ENCODE assay signal across 17 cellular contexts in genomic region chr15:91921821-91922198, GRCh38.
DNase-seq lines count a peak whose midpoint lies in the region; ATAC-seq and TF ChIP-seq lines count a peak whose summit lies in the region.
"Had no signal": no experiment of that assay in that cellular context is flagged by ENCODE, and none has a peak within 500 bp of the region (broad histone marks: within the 10 kb centered on the region; RNA-seq: fewer than 3 reads in every experiment).

No MANE protein-coding gene starts in this region.

- no peaks in the 10 kb centered on the region for H3K36me3 ChIP-seq in DOHH2 (ENCODE audit: control insufficient read depth, low read length)
- H3K36me3 ChIP-seq in GM23248 (ENCODE audit: low read depth) = no peaks in the 10 kb centered on the region
- H3K36me3 ChIP-seq: thoracic aorta had no signal

- DNase-seq in fibroblast of mammary gland (ENCODE audit: low read depth) (peak; percentile 33), SW480 (ENCODE audit: low spot score) (no peak), GM23248 (no peak)
- no peak for DNase-seq in stimulated activated effector memory CD8-positive, alpha-beta T cell treated with anti-CD3 and anti-CD28 coated beads, Interleukin-12 subunit alpha, Interleukin-12 subunit beta, amount 100 ng/mL, for 72 hours (ENCODE audit: low spot score in 2 of 2)
- DNase-seq: activated CD4-positive, alpha-beta T cell treated with anti-CD3 and anti-CD28 coated beads for 48 hours; activated T-cell treated with anti-CD3 and anti-CD28 coated beads for 4 hours; cerebellar nuclear complex; NCI-H1694 treated with DMSO at 0.1 percent for 48 hours; SIG-M5; T1000 had no signal

- H3K9me3 ChIP-seq in DOHH2 (ENCODE audit: control insufficient read depth, insufficient read depth, low read length) (no peaks in the 10 kb centered on the region), GM23248 (ENCODE audit: low read depth) (no peaks in the 10 kb centered on the region)
- H3K9me3 ChIP-seq: thoracic aorta had no signal

- H3K27me3 Mint-ChIP-seq in activated T-helper 17 cell treated with anti-CD3 and anti-CD28 coated beads, Interleukin-2, amount 50 U/mL, for 72 hours = no peaks in the 10 kb centered on the region
- H3K27me3 Mint-ChIP-seq: activated naive CD8-positive, alpha-beta T cell; naive thymus-derived CD8-positive, alpha-beta T cell had no signal

- no peak overlapping the region for H2AFZ ChIP-seq in GM23248

- in situ Hi-C loops in GM23248 (cut with MboI) = no loop called here

- H3K9me3 Mint-ChIP-seq in activated T-helper 17 cell treated with anti-CD3 and anti-CD28 coated beads, Interleukin-2, amount 50 U/mL, for 72 hours = no peaks in the 10 kb centered on the region
- H3K9me3 Mint-ChIP-seq in stimulated activated effector memory CD8-positive, alpha-beta T cell treated with anti-CD3 and anti-CD28 coated beads, Interleukin-12 subunit alpha, Interleukin-12 subunit beta, amount 100 ng/mL, for 72 hours = no peaks in the 10 kb centered on the region
- H3K9me3 Mint-ChIP-seq: naive thymus-derived CD8-positive, alpha-beta T cell had no signal

- no peak overlapping the region for H3K4me3 Mint-ChIP-seq in activated T-helper 17 cell treated with anti-CD3 and anti-CD28 coated beads, Interleukin-2, amount 50 U/mL, for 72 hours
- H3K4me3 Mint-ChIP-seq in stimulated activated effector memory CD8-positive, alpha-beta T cell treated with anti-CD3 and anti-CD28 coated beads, Interleukin-12 subunit alpha, Interleukin-12 subunit beta, amount 100 ng/mL, for 72 hours = no peak overlapping the region
- H3K4me3 Mint-ChIP-seq: activated naive CD8-positive, alpha-beta T cell had no signal

- H3K79me2 ChIP-seq in DOHH2 (ENCODE audit: control insufficient read depth, low read length) (peaks cover 46% of the 10 kb centered on the region), GM23248 (ENCODE audit: insufficient read depth) (no peaks in the 10 kb centered on the region)

- no peak overlapping the region for H3K4me3 ChIP-seq in DOHH2 (ENCODE audit: low read length)
- H3K4me3 ChIP-seq in fibroblast of mammary gland (ENCODE audit: control insufficient read depth, low read depth, low read length) = no peak overlapping the region
- no peak overlapping the region for H3K4me3 ChIP-seq in GM23248
- H3K4me3 ChIP-seq: thoracic aorta had no signal

- H4K20me1 ChIP-seq in DOHH2 (ENCODE audit: control insufficient read depth, insufficient read depth, low read depth, low read length) (0 out of 2 replicates have a peak, but pooled peaks cover 3% of the 10 kb centered on the region), GM23248 (ENCODE audit: insufficient read depth) (no peaks in the 10 kb centered on the region)

- 89% methylated on average over 13 of the region's 13 CpGs for WGBS in GM23248 (ENCODE audit: low coverage in 1 of 2, low lambda C conversion rate in 2 of 2, missing lambda C conversion rate in 2 of 2), 2 experiments

- no peak overlapping the region for H3K27ac ChIP-seq in DOHH2 (ENCODE audit: low read depth, low read length)
- no peak overlapping the region for H3K27ac ChIP-seq in GM23248

- peaks cover 15% of the 10 kb centered on the region for H3K4me1 ChIP-seq in DOHH2 (ENCODE audit: control insufficient read depth, low read length)
- H3K4me1 ChIP-seq in GM23248 (ENCODE audit: insufficient read depth) = no peaks in the 10 kb centered on the region

- no peaks in the 10 kb centered on the region for H3F3A ChIP-seq in DOHH2 (ENCODE audit: control insufficient read depth, insufficient read depth)
- H3F3A ChIP-seq in GM23248 (ENCODE audit: insufficient read depth) = no peaks in the 10 kb centered on the region

- TF ChIP-seq CTCF in DOHH2 (IDR thresholded peaks at IDR 0.05; ENCODE audit: low read depth, low read length, poor library complexity, severe bottlenecking) (no peak), fibroblast of mammary gland (conservative IDR thresholded peaks at IDR 0.05; ENCODE audit: control insufficient read depth, insufficient read depth, low read depth, low read length) (no peak)

- H3K4me1 Mint-ChIP-seq in activated T-helper 17 cell treated with anti-CD3 and anti-CD28 coated beads, Interleukin-2, amount 50 U/mL, for 72 hours = peaks cover 38% of the 10 kb centered on the region
- peaks cover 52% of the 10 kb centered on the region for H3K4me1 Mint-ChIP-seq in stimulated activated effector memory CD8-positive, alpha-beta T cell treated with anti-CD3 and anti-CD28 coated beads, Interleukin-12 subunit alpha, Interleukin-12 subunit beta, amount 100 ng/mL, for 72 hours

- H3K27ac Mint-ChIP-seq in activated T-helper 17 cell treated with anti-CD3 and anti-CD28 coated beads, Interleukin-2, amount 50 U/mL, for 72 hours = peak overlapping the region; percentile 78
- H3K27ac Mint-ChIP-seq in stimulated activated effector memory CD8-positive, alpha-beta T cell treated with anti-CD3 and anti-CD28 coated beads, Interleukin-12 subunit alpha, Interleukin-12 subunit beta, amount 100 ng/mL, for 72 hours = peak overlapping the region; percentile 79

- H3K27me3 ChIP-seq in DOHH2 (ENCODE audit: control insufficient read depth, low read length) = no peaks in the 10 kb centered on the region
- H3K27me3 ChIP-seq in GM23248 (replicated peaks; ENCODE audit: insufficient read depth) = no peaks in the 10 kb centered on the region

- ATAC-seq in activated T-helper 17 cell treated with anti-CD3 and anti-CD28 coated beads, Interleukin-2, amount 50 U/mL, for 72 hours (replicated peaks) = no peak
- ATAC-seq in stimulated activated effector memory CD8-positive, alpha-beta T cell treated with anti-CD3 and anti-CD28 coated beads, Interleukin-12 subunit alpha, Interleukin-12 subunit beta, amount 100 ng/mL, for 72 hours = no peak
- ATAC-seq in GM18909 (IDR thresholded peaks at IDR 0.05; ENCODE audit: poor library complexity, unreplicated experiment) = no peak
- ATAC-seq in GM19324 (IDR thresholded peaks at IDR 0.05; ENCODE audit: low FRiP score, unreplicated experiment) = no peak

- no peak overlapping the region for H3K9ac ChIP-seq in GM23248

- H3K4me2 ChIP-seq in DOHH2 (ENCODE audit: low read length) (peak overlapping the region; percentile 41; the same call in 1 of the 2 replicates), GM23248 (ENCODE audit: unreplicated experiment) (no peak overlapping the region)

- H3K36me3 Mint-ChIP-seq in activated T-helper 17 cell treated with anti-CD3 and anti-CD28 coated beads, Interleukin-2, amount 50 U/mL, for 72 hours (ENCODE audit: low read depth) = peaks cover 7% of the 10 kb centered on the region
- peaks cover 2% of the 10 kb centered on the region for H3K36me3 Mint-ChIP-seq in stimulated activated effector memory CD8-positive, alpha-beta T cell treated with anti-CD3 and anti-CD28 coated beads, Interleukin-12 subunit alpha, Interleukin-12 subunit beta, amount 100 ng/mL, for 72 hours

- H3K9me2 ChIP-seq in DOHH2 (replicated peaks; ENCODE audit: control insufficient read depth, low read length) = no peaks in the 10 kb centered on the region
- no peaks in the 10 kb centered on the region for H3K9me2 ChIP-seq in GM23248 (ENCODE audit: insufficient read depth)
